In the genomic region with DNA sequence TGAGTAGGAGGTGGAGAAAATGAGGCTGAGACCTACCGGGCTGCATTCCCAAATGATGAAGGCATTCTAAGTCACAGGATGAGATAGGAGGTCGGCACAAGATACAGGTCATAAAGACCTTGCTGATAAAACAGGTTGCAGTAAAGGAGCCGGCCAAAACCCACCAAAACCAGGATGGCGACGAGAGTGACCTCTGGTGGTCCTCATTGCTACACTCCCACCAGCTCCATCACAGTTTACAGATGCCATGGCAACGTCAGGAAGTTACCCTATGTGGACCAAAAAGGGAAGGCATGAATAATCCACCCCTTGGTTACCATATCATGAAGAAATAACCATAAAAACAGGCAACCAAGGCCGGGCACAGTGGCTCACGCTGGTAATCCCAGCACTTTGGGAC, we compare ENCODE assay signal across 1 cellular context. TPM values are rescaled to one million over a fixed set of nuclear protein-coding genes. Genes with fewer than 3 reads are reported as not detected.
"Had no signal": no experiment of that assay in that cellular context is flagged by ENCODE, and none has a peak within 500 bp of the region (broad histone marks: within the 10 kb centered on the region; RNA-seq: fewer than 3 reads in every experiment).

No MANE protein-coding gene starts in this region.

RNA-seq across cellular contexts. Expression of a gene that starts 4.6 kb away (rescaled TPM):
- total RNA-seq: activated naive CD4-positive, alpha-beta T cell treated with anti-CD3 and anti-CD28 coated beads for 36 hours had no signal
